Comparison of ENCODE assay signal across 18 cellular contexts in genomic region chr9:68548241-68548640, GRCh38. TPM values are rescaled to one million over a fixed set of nuclear protein-coding genes. Genes with fewer than 3 reads are reported as not detected.
DNase-seq lines count a peak whose midpoint lies in the region; ATAC-seq and TF ChIP-seq lines count a peak whose summit lies in the region.
"Had no signal": no experiment of that assay in that cellular context is flagged by ENCODE, and none has a peak within 500 bp of the region (broad histone marks: within the 10 kb centered on the region; RNA-seq: fewer than 3 reads in every experiment).

No MANE protein-coding gene starts in this region.

- peaks cover 7% of the 10 kb centered on the region for H3K4me1 ChIP-seq in CD4-positive, CD25-positive, alpha-beta regulatory T cell (ENCODE audit: control insufficient read depth, insufficient read depth, low read length, poor library complexity, severe bottlenecking)
- H3K4me1 ChIP-seq in SJCRH30 (peaks cover 62% of the 10 kb centered on the region), lower lobe of right lung (peaks cover 5% of the 10 kb centered on the region), upper lobe of left lung (peaks cover 0 to 12% (median 1%) of the 10 kb centered on the region in 4 donors)
- H3K4me1 ChIP-seq: BE2C had no signal

- no peak for TF ChIP-seq CTCF in lower lobe of right lung (IDR thresholded peaks at IDR 0.05)
- TF ChIP-seq CTCF in upper lobe of left lung (IDR thresholded peaks at IDR 0.05): no peak

- H3K27me3 ChIP-seq in CD4-positive, CD25-positive, alpha-beta regulatory T cell (ENCODE audit: control insufficient read depth, insufficient read depth, low read length): peaks cover 4% of the 10 kb centered on the region
- no peaks in the 10 kb centered on the region for H3K27me3 ChIP-seq in SJCRH30
- H3K27me3 ChIP-seq in lower lobe of right lung (ENCODE audit: low read depth): no peaks in the 10 kb centered on the region
- no peaks in the 10 kb centered on the region for H3K27me3 ChIP-seq in upper lobe of left lung
- H3K27me3 ChIP-seq: BE2C had no signal

- no peaks in the 10 kb centered on the region for H3K9me3 ChIP-seq in CD4-positive, CD25-positive, alpha-beta regulatory T cell (ENCODE audit: control insufficient read depth in 2 of 2, low read length in 2 of 2)
- H3K9me3 ChIP-seq in SJCRH30 (replicated peaks) (no peaks in the 10 kb centered on the region), lower lobe of right lung (no peaks in the 10 kb centered on the region), upper lobe of left lung (no peaks in the 10 kb centered on the region)
- H3K9me3 ChIP-seq: BE2C had no signal

- no peak overlapping the region for H3K27ac ChIP-seq in CD4-positive, CD25-positive, alpha-beta regulatory T cell (ENCODE audit: insufficient read depth, low read length, poor library complexity, severe bottlenecking)
- H3K27ac ChIP-seq in SJCRH30: peak overlapping the region; percentile 88
- H3K27ac ChIP-seq in lower lobe of right lung: peak overlapping the region; percentile 44
- peak overlapping the region; percentile 73 to 83 (median 77) for H3K27ac ChIP-seq in upper lobe of left lung

- no peaks in the 10 kb centered on the region for H3K36me3 Mint-ChIP-seq in CD4-positive, CD25-positive, alpha-beta regulatory T cell

- TF ChIP-seq EP300 in upper lobe of left lung (IDR thresholded peaks at IDR 0.05): no peak

- no peak for DNase-seq in CD4-positive, CD25-positive, alpha-beta regulatory T cell
- DNase-seq in SJCRH30: peak; percentile 75 to 91
- no peak for DNase-seq in lower lobe of right lung
- DNase-seq in upper lobe of left lung: no peak
- no peak for DNase-seq in DMS 273 treated with DMSO at 0.1 percent for 48 hours (lab: John Stamatoyannopoulos, UW)
- DNase-seq in DMS153 treated with DMSO at 0.1 percent for 48 hours (lab: John Stamatoyannopoulos, UW; ENCODE audit: unreplicated experiment): no peak
- DNase-seq in T-helper 1 cell: no peak
- DNase-seq: BE2C; KBM-7; MV-4-11; NCI-H1417; NCI-H187 treated with DMSO at 0.1 percent for 48 hours; NCI-H69; NK-92 treated with Interleukin-12 subunit alpha and Interleukin-12 subunit beta, amount 100 ng/mL, for 24 hours; RPMI8226 had no signal

- no peak for TF ChIP-seq POLR2A in upper lobe of left lung (IDR thresholded peaks at IDR 0.05)

- intact Hi-C loops in lower lobe of right lung (cut with DNase I): no loop called here

- 42 to 49% methylated on average over 3 of the region's 3 CpGs for WGBS in upper lobe of left lung, 2 donors

- H3K27ac Mint-ChIP-seq in CD4-positive, CD25-positive, alpha-beta regulatory T cell: peak overlapping the region in 2 of 3 donors; percentile 14 to 89

- H3K36me3 ChIP-seq in CD4-positive, CD25-positive, alpha-beta regulatory T cell (ENCODE audit: control insufficient read depth, insufficient read depth, low read length): no peaks in the 10 kb centered on the region
- H3K36me3 ChIP-seq in SJCRH30 (no peaks in the 10 kb centered on the region), lower lobe of right lung (no peaks in the 10 kb centered on the region), upper lobe of left lung (no peaks in the 10 kb centered on the region)
- H3K36me3 ChIP-seq: BE2C had no signal

- H3K4me1 Mint-ChIP-seq in CD4-positive, CD25-positive, alpha-beta regulatory T cell: peaks cover 4 to 26% (median 16%) of the 10 kb centered on the region in 4 donors

- no peak overlapping the region for H3K4me3 Mint-ChIP-seq in CD4-positive, CD25-positive, alpha-beta regulatory T cell

- peaks cover 0 to 3% (median 0%) of the 10 kb centered on the region in 7 donors for H3K9me3 Mint-ChIP-seq in CD4-positive, CD25-positive, alpha-beta regulatory T cell

- H3K27me3 Mint-ChIP-seq in CD4-positive, CD25-positive, alpha-beta regulatory T cell: peaks cover 18% of the 10 kb centered on the region

- H3K4me3 ChIP-seq in CD4-positive, CD25-positive, alpha-beta regulatory T cell (ENCODE audit: low read depth, low read length): no peak overlapping the region
- H3K4me3 ChIP-seq in SJCRH30 (no peak overlapping the region; the same call in 1 of the 2 replicates), lower lobe of right lung (no peak overlapping the region), upper lobe of left lung (no peak overlapping the region)

- no peak for ATAC-seq in CD4-positive, CD25-positive, alpha-beta regulatory T cell (ENCODE audit: low read depth in 2 of 2)
- no peak for ATAC-seq in lower lobe of right lung
- ATAC-seq in upper lobe of left lung (ENCODE audit: low FRiP score in 2 of 2): peak in 1 of 2 donors; percentile 21

RNA-seq across cellular contexts. Expression of gene TMEM252, which starts 7.6 kb away (rescaled TPM):
- not detected for total RNA-seq in CD4-positive, CD25-positive, alpha-beta regulatory T cell
- not detected for polyA plus RNA-seq in CD4-positive, CD25-positive, alpha-beta regulatory T cell
- 1.5 and 2.1 TPM in 2 replicates for total RNA-seq in SJCRH30 (2014; rRNA removed; shearing (Covaris generic))
- total RNA-seq in lower lobe of right lung: 0.30 TPM
- not detected for total RNA-seq in upper lobe of left lung
- total RNA-seq: Daoy, H1 had no signal
- polyA plus RNA-seq: AG04450, H1 had no signal

Comparison
In these comparisons a context has a peak if more than half of its experiments do, and no peak if none do; other contexts are left out.
1. DNase-seq: peak in SJCRH30 (2 of 2); none in CD4-positive, CD25-positive, alpha-beta regulatory T cell (0 of 3), lower lobe of right lung (single experiment), upper lobe of left lung (0 of 2), DMS 273 treated with DMSO at 0.1 percent for 48 hours (single experiment), DMS153 treated with DMSO at 0.1 percent for 48 hours (single experiment) and T-helper 1 cell (0 of 5).